In the genomic region with DNA sequence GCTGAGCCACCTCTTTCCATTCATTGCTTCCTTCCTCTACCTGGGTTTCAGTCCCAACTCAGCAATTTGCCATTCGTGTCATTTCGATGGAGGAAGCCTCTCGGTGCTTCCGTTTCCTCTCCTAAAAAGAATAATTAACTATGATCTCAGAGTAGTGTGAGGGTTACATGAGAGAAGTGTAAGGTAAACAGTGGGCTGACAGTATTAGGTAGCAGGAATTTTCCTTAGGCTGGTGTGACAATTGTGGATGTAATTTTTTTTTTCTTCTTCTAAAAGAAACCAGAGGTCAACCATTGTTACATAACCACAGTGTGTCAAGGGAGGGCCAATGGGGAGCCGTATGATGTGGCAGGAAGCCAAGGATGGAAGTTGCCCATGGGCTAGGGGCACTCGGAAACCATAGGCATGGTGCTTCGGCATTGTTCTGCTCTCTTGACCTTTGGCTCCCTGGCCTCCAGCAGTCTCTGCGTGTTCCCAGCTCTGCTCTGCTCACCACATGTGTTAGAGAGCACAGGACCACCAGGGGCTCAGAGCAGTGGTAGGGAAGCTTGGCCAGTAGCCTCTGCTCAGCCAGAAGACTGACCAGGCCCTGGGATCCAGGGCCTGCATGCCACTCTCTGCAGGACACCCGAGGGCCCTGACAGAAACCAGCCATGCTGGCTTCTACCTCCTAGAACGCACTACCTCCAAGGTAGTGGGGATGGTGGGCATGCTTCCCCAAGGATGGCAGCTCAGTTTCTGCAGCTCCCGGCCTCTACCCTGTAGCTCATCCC, we compare ENCODE assay signal across 1 cellular context.
TF ChIP-seq lines count a peak whose summit lies in the region.

No MANE protein-coding gene starts in this region.

TF ChIP-seq in HepG2, 621 proteins besides CTCF, POLR2A, EP300 and RAD21 (continued from another document and continues in another):
- TF ChIP-seq CREM (IDR thresholded peaks at IDR 0.05): peak; percentile 78
- no peak for TF ChIP-seq CREM (CRISPR knock-in tag; IDR thresholded peaks at IDR 0.05)
- peak; percentile 94 for TF ChIP-seq MEF2D (CRISPR knock-in tag; IDR thresholded peaks at IDR 0.05)
- peak; percentile 22; the same call in 1 of the 2 replicates for TF ChIP-seq ZBTB4 (CRISPR knock-in tag; IDR thresholded peaks at IDR 0.05; ENCODE audit: borderline replicate concordance)
- TF ChIP-seq ZNF441 (CRISPR knock-in tag; IDR thresholded peaks at IDR 0.05; ENCODE audit: borderline replicate concordance): peak; percentile 81; the same call in 1 of the 2 replicates
- TF ChIP-seq CBFB (CRISPR knock-in tag; IDR thresholded peaks at IDR 0.05): peak; percentile 67; the same call in 1 of the 2 replicates
- TF ChIP-seq, protein P1, sequence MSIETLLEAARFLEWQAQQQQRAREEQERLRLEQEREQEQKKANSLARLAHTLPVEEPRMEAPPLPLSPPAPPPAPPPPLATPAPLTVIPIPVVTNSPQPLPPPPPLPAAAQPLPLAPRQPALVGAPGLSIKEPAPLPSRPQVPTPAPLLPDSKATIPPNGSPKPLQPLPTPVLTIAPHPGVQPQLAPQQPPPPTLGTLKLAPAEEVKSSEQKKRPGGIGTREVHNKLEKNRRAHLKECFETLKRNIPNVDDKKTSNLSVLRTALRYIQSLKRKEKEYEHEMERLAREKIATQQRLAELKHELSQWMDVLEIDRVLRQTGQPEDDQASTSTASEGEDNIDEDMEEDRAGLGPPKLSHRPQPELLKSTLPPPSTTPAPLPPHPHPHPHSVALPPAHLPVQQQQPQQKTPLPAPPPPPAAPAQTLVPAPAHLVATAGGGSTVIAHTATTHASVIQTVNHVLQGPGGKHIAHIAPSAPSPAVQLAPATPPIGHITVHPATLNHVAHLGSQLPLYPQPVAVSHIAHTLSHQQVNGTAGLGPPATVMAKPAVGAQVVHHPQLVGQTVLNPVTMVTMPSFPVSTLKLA (IDR thresholded peaks at IDR 0.05): no peak
- TF ChIP-seq ZKSCAN5 (CRISPR knock-in tag; IDR thresholded peaks at IDR 0.05): 0 out of 2 replicates have a peak, but pooled peaks have one; percentile 17
- 0 out of 2 replicates have a peak, but pooled peaks have one; percentile 10 for TF ChIP-seq SIN3A (IDR thresholded peaks at IDR 0.05; ENCODE audit: borderline replicate concordance, low read depth, low read length)
- TF ChIP-seq HOXD1 (CRISPR knock-in tag; IDR thresholded peaks at IDR 0.05): peak; percentile 71; the same call in 1 of the 2 replicates
- TF ChIP-seq ZIK1 (CRISPR knock-in tag; IDR thresholded peaks at IDR 0.05; ENCODE audit: borderline replicate concordance, low read depth): peak; percentile 85; the same call in 1 of the 2 replicates
- peak; percentile 27; the same call in 1 of the 2 replicates for TF ChIP-seq MED13 (CRISPR knock-in tag; IDR thresholded peaks at IDR 0.05)
- 0 out of 2 replicates have a peak, but pooled peaks have one; percentile 63 for TF ChIP-seq ZNF251 (CRISPR knock-in tag; IDR thresholded peaks at IDR 0.05)
- TF ChIP-seq ZNF577 (CRISPR knock-in tag; IDR thresholded peaks at IDR 0.05; ENCODE audit: borderline replicate concordance, low read depth): no peak
- TF ChIP-seq ZNF691 (CRISPR knock-in tag; IDR thresholded peaks at IDR 0.05; ENCODE audit: borderline replicate concordance, low read depth): peak; percentile 92; the same call in 1 of the 2 replicates
- TF ChIP-seq ZNF138 (CRISPR knock-in tag; IDR thresholded peaks at IDR 0.05; ENCODE audit: low read depth): peak; percentile 78; the same call in 1 of the 2 replicates
- no peak for TF ChIP-seq NR0B2 (CRISPR knock-in tag; IDR thresholded peaks at IDR 0.05)
- no peak; the same call in 1 of the 2 replicates for TF ChIP-seq ARNT2 (CRISPR knock-in tag; IDR thresholded peaks at IDR 0.05; ENCODE audit: low read depth)
- no peak for TF ChIP-seq GTF3A (CRISPR knock-in tag; conservative IDR thresholded peaks at IDR 0.05)
- TF ChIP-seq PRDM15 (CRISPR knock-in tag; IDR thresholded peaks at IDR 0.05): peak; percentile 66; the same call in 1 of the 2 replicates
- 0 out of 2 replicates have a peak, but pooled peaks have one; percentile 20 for TF ChIP-seq RBAK (CRISPR knock-in tag; IDR thresholded peaks at IDR 0.05)
- TF ChIP-seq CEBPG (CRISPR knock-in tag; IDR thresholded peaks at IDR 0.05): peak; percentile 73
- TF ChIP-seq SMAD9 (CRISPR knock-in tag; IDR thresholded peaks at IDR 0.05): no peak
- peak; percentile 89; the same call in 1 of the 2 replicates for TF ChIP-seq ZNF556 (CRISPR knock-in tag; IDR thresholded peaks at IDR 0.05; ENCODE audit: borderline replicate concordance)
- TF ChIP-seq DRAP1 (CRISPR knock-in tag; IDR thresholded peaks at IDR 0.05): peak; percentile 70
- TF ChIP-seq TARDBP (CRISPR knock-in tag; IDR thresholded peaks at IDR 0.05): peak; percentile 89
- TF ChIP-seq NCOA2 (CRISPR knock-in tag; IDR thresholded peaks at IDR 0.05): peak; percentile 72
- TF ChIP-seq SMAD3 (CRISPR knock-in tag; IDR thresholded peaks at IDR 0.05): peak; percentile 60
- TF ChIP-seq NFATC3 (CRISPR knock-in tag; IDR thresholded peaks at IDR 0.05): 0 out of 2 replicates have a peak, but pooled peaks have one; percentile 66
- no peak for TF ChIP-seq ZNF329 (CRISPR knock-in tag; IDR thresholded peaks at IDR 0.05; ENCODE audit: low read depth)
- TF ChIP-seq, protein P2, sequence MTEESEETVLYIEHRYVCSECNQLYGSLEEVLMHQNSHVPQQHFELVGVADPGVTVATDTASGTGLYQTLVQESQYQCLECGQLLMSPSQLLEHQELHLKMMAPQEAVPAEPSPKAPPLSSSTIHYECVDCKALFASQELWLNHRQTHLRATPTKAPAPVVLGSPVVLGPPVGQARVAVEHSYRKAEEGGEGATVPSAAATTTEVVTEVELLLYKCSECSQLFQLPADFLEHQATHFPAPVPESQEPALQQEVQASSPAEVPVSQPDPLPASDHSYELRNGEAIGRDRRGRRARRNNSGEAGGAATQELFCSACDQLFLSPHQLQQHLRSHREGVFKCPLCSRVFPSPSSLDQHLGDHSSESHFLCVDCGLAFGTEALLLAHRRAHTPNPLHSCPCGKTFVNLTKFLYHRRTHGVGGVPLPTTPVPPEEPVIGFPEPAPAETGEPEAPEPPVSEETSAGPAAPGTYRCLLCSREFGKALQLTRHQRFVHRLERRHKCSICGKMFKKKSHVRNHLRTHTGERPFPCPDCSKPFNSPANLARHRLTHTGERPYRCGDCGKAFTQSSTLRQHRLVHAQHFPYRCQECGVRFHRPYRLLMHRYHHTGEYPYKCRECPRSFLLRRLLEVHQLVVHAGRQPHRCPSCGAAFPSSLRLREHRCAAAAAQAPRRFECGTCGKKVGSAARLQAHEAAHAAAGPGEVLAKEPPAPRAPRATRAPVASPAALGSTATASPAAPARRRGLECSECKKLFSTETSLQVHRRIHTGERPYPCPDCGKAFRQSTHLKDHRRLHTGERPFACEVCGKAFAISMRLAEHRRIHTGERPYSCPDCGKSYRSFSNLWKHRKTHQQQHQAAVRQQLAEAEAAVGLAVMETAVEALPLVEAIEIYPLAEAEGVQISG (CRISPR knock-in tag; IDR thresholded peaks at IDR 0.05): peak; percentile 78
- peak; percentile 73; the same call in 1 of the 2 replicates for TF ChIP-seq MXD3 (CRISPR knock-in tag; IDR thresholded peaks at IDR 0.05)
- peak; percentile 58 for TF ChIP-seq BCL6 (CRISPR knock-in tag; IDR thresholded peaks at IDR 0.05)
- peak; percentile 56; the same call in 1 of the 2 replicates for TF ChIP-seq SP140L (CRISPR knock-in tag; IDR thresholded peaks at IDR 0.05; ENCODE audit: borderline replicate concordance)
- TF ChIP-seq, protein P3, sequence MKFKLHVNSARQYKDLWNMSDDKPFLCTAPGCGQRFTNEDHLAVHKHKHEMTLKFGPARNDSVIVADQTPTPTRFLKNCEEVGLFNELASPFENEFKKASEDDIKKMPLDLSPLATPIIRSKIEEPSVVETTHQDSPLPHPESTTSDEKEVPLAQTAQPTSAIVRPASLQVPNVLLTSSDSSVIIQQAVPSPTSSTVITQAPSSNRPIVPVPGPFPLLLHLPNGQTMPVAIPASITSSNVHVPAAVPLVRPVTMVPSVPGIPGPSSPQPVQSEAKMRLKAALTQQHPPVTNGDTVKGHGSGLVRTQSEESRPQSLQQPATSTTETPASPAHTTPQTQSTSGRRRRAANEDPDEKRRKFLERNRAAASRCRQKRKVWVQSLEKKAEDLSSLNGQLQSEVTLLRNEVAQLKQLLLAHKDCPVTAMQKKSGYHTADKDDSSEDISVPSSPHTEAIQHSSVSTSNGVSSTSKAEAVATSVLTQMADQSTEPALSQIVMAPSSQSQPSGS (CRISPR knock-in tag; IDR thresholded peaks at IDR 0.05): no peak; the same call in 1 of the 2 replicates
- TF ChIP-seq ZNF44 (CRISPR knock-in tag; IDR thresholded peaks at IDR 0.05): no peak
- peak; percentile 89 for TF ChIP-seq RARA (CRISPR knock-in tag; IDR thresholded peaks at IDR 0.05)
- TF ChIP-seq TGIF2 (CRISPR knock-in tag; IDR thresholded peaks at IDR 0.05): no peak
- TF ChIP-seq, protein P4, sequence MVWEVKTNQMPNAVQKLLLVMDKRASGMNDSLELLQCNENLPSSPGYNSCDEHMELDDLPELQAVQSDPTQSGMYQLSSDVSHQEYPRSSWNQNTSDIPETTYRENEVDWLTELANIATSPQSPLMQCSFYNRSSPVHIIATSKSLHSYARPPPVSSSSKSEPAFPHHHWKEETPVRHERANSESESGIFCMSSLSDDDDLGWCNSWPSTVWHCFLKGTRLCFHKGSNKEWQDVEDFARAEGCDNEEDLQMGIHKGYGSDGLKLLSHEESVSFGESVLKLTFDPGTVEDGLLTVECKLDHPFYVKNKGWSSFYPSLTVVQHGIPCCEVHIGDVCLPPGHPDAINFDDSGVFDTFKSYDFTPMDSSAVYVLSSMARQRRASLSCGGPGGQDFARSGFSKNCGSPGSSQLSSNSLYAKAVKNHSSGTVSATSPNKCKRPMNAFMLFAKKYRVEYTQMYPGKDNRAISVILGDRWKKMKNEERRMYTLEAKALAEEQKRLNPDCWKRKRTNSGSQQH (CRISPR knock-in tag; IDR thresholded peaks at IDR 0.05; ENCODE audit: low read depth): no peak
- TF ChIP-seq ZNF547 (CRISPR knock-in tag; IDR thresholded peaks at IDR 0.05): peak; percentile 77; the same call in 1 of the 2 replicates
- TF ChIP-seq MIER3 (CRISPR knock-in tag; IDR thresholded peaks at IDR 0.05; ENCODE audit: borderline replicate concordance): peak; percentile 84; the same call in 1 of the 2 replicates
